13 cellular contexts compared by ENCODE assay signal in genomic region chr5:61401726-61402125, GRCh38.
A peak's percentile ranks its signal among the peaks of the same experiment; 100 is the strongest.
DNase-seq lines count a peak whose midpoint lies in the region; ATAC-seq, FAIRE-seq and TF ChIP-seq lines count a peak whose summit lies in the region.
"Had no signal": no experiment of that assay in that cellular context is flagged by ENCODE, and none has a peak within 500 bp of the region (broad histone marks: within the 10 kb centered on the region; RNA-seq: fewer than 3 reads in every experiment).

No MANE protein-coding gene starts in this region.

- H3K4me1 ChIP-seq in RWPE2 (ENCODE audit: insufficient read depth, poor library complexity, severe bottlenecking): peaks cover 29% of the 10 kb centered on the region
- H3K4me1 ChIP-seq in pancreas: peaks cover 0 to 22% (median 20%) of the 10 kb centered on the region in 3 donors

- TF ChIP-seq CTCF in RWPE2 (IDR thresholded peaks at IDR 0.05; ENCODE audit: poor library complexity, severe bottlenecking): no peak
- TF ChIP-seq CTCF in pancreas (IDR thresholded peaks at IDR 0.05): no peak

- H3K27ac ChIP-seq in RWPE2 (ENCODE audit: poor library complexity, severe bottlenecking) (peak overlapping the region; percentile 1), pancreas (no peak overlapping the region)
- H3K27ac ChIP-seq: PC-9 had no signal

- DNase-seq in NCI-H2029 treated with DMSO at 0.1 percent for 48 hours (lab: John Stamatoyannopoulos, UW): peak; percentile 12
- DNase-seq in NCI-H2029 (lab: John Stamatoyannopoulos, UW): no peak
- DNase-seq in RWPE2 (ENCODE audit: low spot score): no peak
- peak; percentile 14 for DNase-seq in fibroblast of gingiva (ENCODE audit: low read depth)
- DNase-seq in pancreas: no peak
- DNase-seq in activated CD4-positive, CD25-positive, alpha-beta regulatory T cell treated with anti-CD3 and anti-CD28 coated beads, Interleukin-2, amount 50 U/mL, for 72 hours: no peak
- DNase-seq in HTR-8/SVneo (ENCODE audit: insufficient read length, low spot score): no peak
- DNase-seq: activated CD4-positive, alpha-beta T cell treated with anti-CD3 and anti-CD28 coated beads, Interleukin-2, amount 10 ng/mL, durations not matched to agents 7 days and 5 days; activated naive CD8-positive, alpha-beta T cell treated with anti-CD3 and anti-CD28 coated beads for 36 hours; PC-9; stimulated activated naive B cell treated with anti-CD40 and anti-IgM and Interleukin-4, amounts not matched to agents 10 μg/mL and 1 μg/mL and 100 μg/mL, for 72 hours had no signal

- ATAC-seq in RWPE2 (ENCODE audit: low read depth): peak; percentile 84
- ATAC-seq in pancreas: peak in 3 of 4 donors; percentile 67 to 82 (median 71)
- no peak for ATAC-seq in GM18858 (IDR thresholded peaks at IDR 0.05; ENCODE audit: unreplicated experiment)

- H3K9me3 ChIP-seq in RWPE2 (ENCODE audit: severe bottlenecking): no peaks in the 10 kb centered on the region
- H3K9me3 ChIP-seq in pancreas: no peaks in the 10 kb centered on the region

- H3K36me3 ChIP-seq in RWPE2 (ENCODE audit: low read depth): no peaks in the 10 kb centered on the region
- no peaks in the 10 kb centered on the region for H3K36me3 ChIP-seq in pancreas

- intact Hi-C loops in pancreas (cut with DNase I): no loop called here

- peak; percentile 64 for FAIRE-seq in pancreas (lab: Jason Lieb, UNC)
- FAIRE-seq in HTR-8/SVneo (lab: Jason Lieb, UNC): no peak

- H3K27me3 ChIP-seq in RWPE2 (ENCODE audit: insufficient read depth, poor library complexity, severe bottlenecking): no peaks in the 10 kb centered on the region
- no peaks in the 10 kb centered on the region for H3K27me3 ChIP-seq in pancreas

- H3K4me3 ChIP-seq in RWPE2 (ENCODE audit: severe bottlenecking): no peak overlapping the region
- H3K4me3 ChIP-seq in pancreas: no peak overlapping the region
- H3K4me3 ChIP-seq: lung, PC-9 had no signal

Comparison
In these comparisons a context has a peak if more than half of its experiments do, and no peak if none do; other contexts are left out.
1. DNase-seq: peak in NCI-H2029 treated with DMSO at 0.1 percent for 48 hours (single experiment) and fibroblast of gingiva (single experiment); none in NCI-H2029 (single experiment), RWPE2 (single experiment), pancreas (0 of 6), activated CD4-positive, CD25-positive, alpha-beta regulatory T cell treated with anti-CD3 and anti-CD28 coated beads, Interleukin-2, amount 50 U/mL, for 72 hours (single experiment) and HTR-8/SVneo (single experiment).